ENCODE assay signal across 8 cellular contexts in the genomic region with DNA sequence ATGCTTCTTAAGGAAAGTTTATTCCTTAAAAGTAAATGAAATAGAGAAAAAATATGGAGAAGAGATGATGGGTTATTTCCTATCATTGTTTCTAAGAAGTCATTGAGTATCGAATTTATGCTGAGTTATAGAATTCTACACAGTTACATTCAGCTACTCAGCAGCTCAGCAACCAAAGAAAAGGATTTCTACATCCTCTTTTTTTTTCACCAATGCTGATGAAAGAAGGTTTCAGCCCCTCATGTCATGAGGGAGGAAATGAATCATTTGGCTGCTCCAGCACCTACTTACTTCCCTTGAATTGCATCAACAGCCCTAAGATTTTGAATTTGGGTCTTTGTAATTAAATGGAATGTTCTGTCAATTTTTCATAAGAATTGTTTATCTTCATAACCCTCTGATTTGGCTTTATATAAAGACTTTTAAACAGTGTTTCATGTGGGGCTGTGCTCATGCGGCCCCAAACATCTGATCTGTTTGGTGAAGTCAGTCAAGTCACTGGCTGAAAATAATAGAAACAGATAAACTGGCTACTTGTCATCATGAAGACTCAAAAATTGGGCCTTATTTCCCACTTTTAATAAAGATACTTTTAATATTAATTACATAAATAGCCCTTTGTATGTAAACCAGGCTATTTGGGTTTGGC. TPM values are rescaled to one million over a fixed set of nuclear protein-coding genes. Genes with fewer than 3 reads are reported as not detected.
DNase-seq lines count a peak whose midpoint lies in the region; ATAC-seq, FAIRE-seq and TF ChIP-seq lines count a peak whose summit lies in the region.

No MANE protein-coding gene starts in this region.

- H2AFZ ChIP-seq in H1 (ENCODE audit: low read length) (0 out of 2 replicates have a peak overlapping the region, but pooled peaks have one; percentile 20), H9 (ENCODE audit: low read length) (no peak overlapping the region)

- no peak overlapping the region for H2BK120ac ChIP-seq in H1 (replicated peaks; ENCODE audit: low read depth, low read length)
- H2BK120ac ChIP-seq in H9 (ENCODE audit: low read depth, low read length, poor library complexity, severe bottlenecking), result no peak overlapping the region

- TF ChIP-seq POLR2A in H1 (IDR thresholded peaks at IDR 0.05; ENCODE audit: control extremely low read depth in 1 of 2, low read depth in 2 of 2, low read length in 2 of 2), result no peak

- no peak overlapping the region for H3K18ac ChIP-seq in H1 (ENCODE audit: extremely low read depth, low read length)
- H3K18ac ChIP-seq in H9 (ENCODE audit: insufficient read length, low read depth, low read length), result no peak overlapping the region

- TF ChIP-seq CTCF in H1 (IDR thresholded peaks at IDR 0.05; ENCODE audit: control extremely low read depth in 1 of 3, insufficient read depth in 1 of 3, low read depth in 1 of 3, low read length in 3 of 3) (no peak), H9 (conservative IDR thresholded peaks at IDR 0.05) (no peak), endodermal cell (conservative IDR thresholded peaks at IDR 0.05) (no peak)

- H3K9me3 ChIP-seq in H1 (ENCODE audit: insufficient read depth in 2 of 2, low read depth in 1 of 2, low read length in 1 of 2), result no peaks in the 10 kb centered on the region
- no peaks in the 10 kb centered on the region for H3K9me3 ChIP-seq in H9 (ENCODE audit: control insufficient read depth, low read depth, low read length)
- no peaks in the 10 kb centered on the region for H3K9me3 ChIP-seq in endodermal cell (ENCODE audit: control insufficient read depth, low read length)

- peaks cover 0 to 5% of the 10 kb centered on the region in 2 donors for H3K27me3 Mint-ChIP-seq in stimulated activated naive B cell treated with anti-CD40 and anti-IgM and Interleukin-4, amounts not matched to agents 10 μg/mL and 1 μg/mL and 100 μg/mL, for 72 hours
- no peaks in the 10 kb centered on the region for H3K27me3 Mint-ChIP-seq in H9 (ENCODE audit: low read depth)
- no peaks in the 10 kb centered on the region for H3K27me3 Mint-ChIP-seq in endodermal cell (ENCODE audit: insufficient read depth)

- H2BK12ac ChIP-seq in H1 (ENCODE audit: low read depth, low read length) (no peak overlapping the region), H9 (ENCODE audit: insufficient read length, low read depth, low read length) (no peak overlapping the region)

- H3K36me3 Mint-ChIP-seq in stimulated activated naive B cell treated with anti-CD40 and anti-IgM and Interleukin-4, amounts not matched to agents 10 μg/mL and 1 μg/mL and 100 μg/mL, for 72 hours, result no peaks in the 10 kb centered on the region
- H3K36me3 Mint-ChIP-seq in H9 (ENCODE audit: insufficient read depth in 1 of 3, low read depth in 3 of 3) (no peaks in the 10 kb centered on the region), endodermal cell (ENCODE audit: low read depth) (no peaks in the 10 kb centered on the region)

- peaks cover 20 to 29% of the 10 kb centered on the region in 2 donors for H3K4me1 Mint-ChIP-seq in stimulated activated naive B cell treated with anti-CD40 and anti-IgM and Interleukin-4, amounts not matched to agents 10 μg/mL and 1 μg/mL and 100 μg/mL, for 72 hours
- peaks cover 3 to 7% of the 10 kb centered on the region in 2 experiments for H3K4me1 Mint-ChIP-seq in H9
- H3K4me1 Mint-ChIP-seq in endodermal cell, result peaks cover 25% of the 10 kb centered on the region

- H2BK5ac ChIP-seq in H1 (ENCODE audit: low read depth, low read length) (no peak overlapping the region), H9 (ENCODE audit: insufficient read length, low read length) (no peak overlapping the region)

- H3K27me3 ChIP-seq in H1 (replicated peaks in 1 of 4; ENCODE audit: control insufficient read depth in 3 of 4, extremely low read depth in 1 of 4, insufficient read depth in 3 of 4, low read length in 3 of 4) (no peaks in the 10 kb centered on the region), H9 (ENCODE audit: insufficient read depth, low read length) (no peaks in the 10 kb centered on the region), endodermal cell (ENCODE audit: control insufficient read depth, insufficient read depth, low read length, poor library complexity, severe bottlenecking) (no peaks in the 10 kb centered on the region)

- H3K36me3 ChIP-seq in H1 (ENCODE audit: control insufficient read depth in 2 of 4, insufficient read depth in 4 of 4, low read length in 3 of 4) (no peaks in the 10 kb centered on the region), endodermal cell (ENCODE audit: control insufficient read depth, insufficient read depth, low read length) (no peaks in the 10 kb centered on the region)

- no peak overlapping the region for H3K56ac ChIP-seq in H1 (replicated peaks; ENCODE audit: insufficient read length, low read depth, low read length)
- H3K56ac ChIP-seq in H9 (ENCODE audit: insufficient read length, low read depth, low read length), result no peak overlapping the region

- DNase-seq in GF-D8 (lab: John Stamatoyannopoulos, UW) (peak; percentile 7), LHCN-M2 (ENCODE audit: low read depth) (peak; percentile 58), H1 (ENCODE audit: low read depth in 1 of 2, low spot score in 2 of 2) (no peak), H9 (no peak), endodermal cell (no peak)
- no peak for DNase-seq in stimulated activated naive B cell treated with anti-CD40 and anti-IgM and Interleukin-4, amounts not matched to agents 10 μg/mL and 1 μg/mL and 100 μg/mL, for 72 hours
- DNase-seq in activated effector memory CD4-positive, alpha-beta T cell treated with Interleukin-2 at 50 U/mL for 16 hours, result no peak

- no peak for FAIRE-seq in H1 (lab: Jason Lieb, UNC)

- H3K27ac Mint-ChIP-seq in stimulated activated naive B cell treated with anti-CD40 and anti-IgM and Interleukin-4, amounts not matched to agents 10 μg/mL and 1 μg/mL and 100 μg/mL, for 72 hours, result peak overlapping the region; percentile 80
- H3K27ac Mint-ChIP-seq in H9 (no peak overlapping the region), endodermal cell (no peak overlapping the region)

- H3K79me1 ChIP-seq in H1 (ENCODE audit: low read depth, low read length) (no peaks in the 10 kb centered on the region), H9 (ENCODE audit: insufficient read depth, low read depth, low read length, poor library complexity, severe bottlenecking) (no peaks in the 10 kb centered on the region)

- H3K4ac ChIP-seq in H1 (replicated peaks; ENCODE audit: insufficient read length, low read depth, low read length) (no peak overlapping the region), H9 (ENCODE audit: low read depth, low read length) (no peak overlapping the region)

- H4K91ac ChIP-seq in H1 (replicated peaks; ENCODE audit: insufficient read length, low read length) (no peak overlapping the region), H9 (ENCODE audit: insufficient read length, low read depth, low read length) (no peak overlapping the region)

- POLR2A ChIA-PET in H1 (lab: Charles Lee; ENCODE audit: partially characterized antibody), result no interaction called here

- H2BK15ac ChIP-seq in H1 (ENCODE audit: low read length) (no peak overlapping the region), H9 (ENCODE audit: low read depth, low read length) (no peak overlapping the region)

- no peak overlapping the region for H3K23ac ChIP-seq in H1 (ENCODE audit: insufficient read length)
- no peak overlapping the region for H3K23ac ChIP-seq in H9 (ENCODE audit: insufficient read length, low read depth, low read length)

- no peak overlapping the region for H3T11ph ChIP-seq in H9 (ENCODE audit: low read length)

- no peaks in the 10 kb centered on the region for H3K9me3 Mint-ChIP-seq in stimulated activated naive B cell treated with anti-CD40 and anti-IgM and Interleukin-4, amounts not matched to agents 10 μg/mL and 1 μg/mL and 100 μg/mL, for 72 hours
- peaks cover 0 to 3% of the 10 kb centered on the region in 2 experiments; a peak in 2 of 5 replicates for H3K9me3 Mint-ChIP-seq in H9
- H3K9me3 Mint-ChIP-seq in endodermal cell, result no peaks in the 10 kb centered on the region

- H3K4me3 ChIP-seq in H1 (ENCODE audit: extremely low read depth in 1 of 4, insufficient read depth in 2 of 4, low read depth in 3 of 4, low read length in 4 of 4) (no peak overlapping the region), endodermal cell (ENCODE audit: low read length) (no peak overlapping the region)

- H2BK20ac ChIP-seq in H1 (ENCODE audit: low read length) (no peak overlapping the region), H9 (ENCODE audit: low read depth, low read length, poor library complexity, severe bottlenecking) (no peak overlapping the region)

- 88% methylated on average over 2 of the region's 2 CpGs; no CpG with 5 or more reads in 1 of the 2 experiments for WGBS in H1 (ENCODE audit: extremely low coverage in 1 of 2, insufficient coverage in 1 of 2, insufficient read length in 1 of 2, insufficient replicate concordance in 2 of 2, low coverage in 1 of 2, low lambda C conversion rate in 2 of 2, missing lambda C conversion rate in 1 of 2), 2 experiments
- no CpG with 5 or more reads among the region's 2 CpGs for WGBS in H9 (ENCODE audit: extremely low coverage, insufficient read length, low lambda C conversion rate)
- 100% methylated on average over 1 to 2 of the region's 2 CpGs for WGBS in endodermal cell (ENCODE audit: insufficient coverage in 1 of 2, insufficient read length in 1 of 2), 2 experiments

- TF ChIP-seq EP300 in H1 (IDR thresholded peaks at IDR 0.05; ENCODE audit: borderline replicate concordance in 1 of 2, low read depth in 2 of 2, low read length in 2 of 2), result no peak

- H3K79me2 ChIP-seq in H1 (ENCODE audit: control insufficient read depth in 1 of 2, insufficient read depth in 2 of 2, low read length in 2 of 2) (no peaks in the 10 kb centered on the region), H9 (ENCODE audit: insufficient read depth, low read length) (no peaks in the 10 kb centered on the region)

- H4K5ac ChIP-seq in H1 (ENCODE audit: insufficient read length, low read depth, low read length) (no peak overlapping the region), H9 (ENCODE audit: insufficient read length, low read depth, low read length) (no peak overlapping the region)

- no peaks in the 10 kb centered on the region for H3K23me2 ChIP-seq in H1 (ENCODE audit: low read depth, low read length)
- no peaks in the 10 kb centered on the region for H3K23me2 ChIP-seq in H9 (ENCODE audit: insufficient read length, low read depth, low read length, poor library complexity, severe bottlenecking)

- CTCF ChIA-PET in H1 (lab: Charles Lee; ENCODE audit: partially characterized antibody), result interaction anchor here (1.3 kb wide), 1 partner anchor 52 kb away, joined by 5 read pairs; no protein-coding TSS in a partner anchor

- H2AK5ac ChIP-seq in H1 (ENCODE audit: low read depth, low read length) (no peak overlapping the region), H9 (ENCODE audit: insufficient read length, low read length) (no peak overlapping the region)

- TF ChIP-seq RAD21 in H1 (IDR thresholded peaks at IDR 0.05 in 1 of 2, conservative IDR thresholded peaks at IDR 0.05 in 1 of 2; ENCODE audit: low read depth in 2 of 2, low read length in 2 of 2), result no peak

- H3K4me1 ChIP-seq in H1 (replicated peaks in 1 of 4; ENCODE audit: control insufficient read depth in 3 of 4, insufficient read depth in 4 of 4, low read length in 3 of 4) (peaks cover 0 to 2% (median under 1%) of the 10 kb centered on the region in 4 experiments; a peak in 1 of 7 replicates), H9 (ENCODE audit: insufficient read depth, low read length) (no peaks in the 10 kb centered on the region), endodermal cell (ENCODE audit: control insufficient read depth, insufficient read depth, low read length) (peaks cover 4% of the 10 kb centered on the region)

- no peak overlapping the region for H3K4me3 Mint-ChIP-seq in stimulated activated naive B cell treated with anti-CD40 and anti-IgM and Interleukin-4, amounts not matched to agents 10 μg/mL and 1 μg/mL and 100 μg/mL, for 72 hours
- H3K4me3 Mint-ChIP-seq in H9, result no peak overlapping the region
- H3K4me3 Mint-ChIP-seq in endodermal cell, result no peak overlapping the region

- H3K4me2 ChIP-seq in H1 (ENCODE audit: insufficient read depth in 1 of 2, low read depth in 2 of 2, low read length in 2 of 2), result no peak overlapping the region
- no peak overlapping the region for H3K4me2 ChIP-seq in H9 (ENCODE audit: insufficient read depth, insufficient read length, low read length)

- H3K27ac ChIP-seq in H1 (ENCODE audit: low read depth, low read length) (no peak overlapping the region), H9 (ENCODE audit: insufficient read length, low read depth, low read length) (no peak overlapping the region), endodermal cell (ENCODE audit: low read depth, low read length) (no peak overlapping the region)

- no peaks in the 10 kb centered on the region for H4K20me1 ChIP-seq in H1 (replicated peaks in 1 of 2; ENCODE audit: control insufficient read depth in 1 of 2, insufficient read depth in 2 of 2, low read length in 2 of 2)
- H4K20me1 ChIP-seq in H9 (ENCODE audit: control insufficient read depth, insufficient read depth, insufficient read length), result no peaks in the 10 kb centered on the region

- ATAC-seq in GM21619 (IDR thresholded peaks at IDR 0.05; ENCODE audit: unreplicated experiment), result peak; percentile 89
- ATAC-seq in stimulated activated naive B cell treated with anti-CD40 and anti-IgM and Interleukin-4, amounts not matched to agents 10 μg/mL and 1 μg/mL and 100 μg/mL, for 72 hours (replicated peaks), result peak; percentile 91 to 96

- H4K8ac ChIP-seq in H1 (ENCODE audit: extremely low read depth, insufficient read depth, low read length) (no peak overlapping the region), H9 (replicated peaks; ENCODE audit: insufficient read length, low read depth, low read length) (no peak overlapping the region)

- H3K9ac ChIP-seq in H1 (replicated peaks in 1 of 4; ENCODE audit: extremely low read depth in 1 of 4, low read depth in 3 of 4, low read length in 3 of 4), result no peak overlapping the region
- H3K9ac ChIP-seq in H9 (ENCODE audit: extremely low read depth, insufficient read length, low read length), result no peak overlapping the region
- no peak overlapping the region for H3K9ac ChIP-seq in endodermal cell (ENCODE audit: extremely low read depth, low read length, poor library complexity, severe bottlenecking)

- no peak overlapping the region for H3K14ac ChIP-seq in H1 (ENCODE audit: insufficient read length)
- H3K14ac ChIP-seq in H9 (ENCODE audit: insufficient read depth, low read length), result no peak overlapping the region

RNA-seq across cellular contexts. Expression of gene SNX2, which starts 18.5 kb away (rescaled TPM):
- 42.7 and 49.1 TPM in 2 replicates for total RNA-seq in LHCN-M2 (2014; rRNA removed)
- polyA plus RNA-seq in LHCN-M2 (2012), result 33.1 TPM
- total RNA-seq in H1 (2021; fragmentation: NEBNext Ultra II Directional; extraction: Animal tissue kit (Norgen Biotek cat#: 25700)), result 54.4 and 61.2 TPM in 2 replicates
- polyA plus RNA-seq in H1 (2011; rRNA removed), result 11.8 and 51.0 TPM in 2 replicates
- 33.9 TPM for polyA plus RNA-seq in H1 (2011; cell fraction: cytosol; rRNA removed)
- 18.4 TPM for polyA plus RNA-seq in H1 (2011; cell fraction: nucleus; rRNA removed)
- 48.8 to 87.2 TPM (median 51.4 TPM) in 4 replicates for polyA plus RNA-seq in H1 (2012, experiment 1 of 2)
- polyA plus RNA-seq in H1 (2012, experiment 2 of 2), result 3.8 TPM
- polyA plus RNA-seq in H1 (2013, experiment 1 of 2), result 41.1 TPM
- polyA plus RNA-seq in H1 (2013, experiment 2 of 2), result 44.2 TPM
- polyA minus RNA-seq in H1 (2011; rRNA and poly(A)+ RNA removed), result 39.7 and 51.7 TPM in 2 replicates
- polyA minus RNA-seq in H1 (2011; cell fraction: cytosol; rRNA and poly(A)+ RNA removed), result 50.5 TPM
- 51.2 TPM for polyA minus RNA-seq in H1 (2011; cell fraction: nucleus; rRNA and poly(A)+ RNA removed)
- total RNA-seq in H9 (2021), result 62.6 and 63.0 TPM in 2 replicates
- 10 to 100 TPM; 69.8 to 83.2 TPM for total RNA-seq in endodermal cell
- polyA plus RNA-seq in endodermal cell (2013, experiment 1 of 2), result 66.0 TPM
- 63.0 TPM for polyA plus RNA-seq in endodermal cell (2013, experiment 2 of 2)

Comparison
In these comparisons a context has a peak if more than half of its experiments do, and no peak if none do; other contexts are left out.
1. DNase-seq: peak in GF-D8 (single experiment) and LHCN-M2 (single experiment); none in H1 (0 of 2), stimulated activated naive B cell treated with anti-CD40 and anti-IgM and Interleukin-4, amounts not matched to agents 10 μg/mL and 1 μg/mL and 100 μg/mL, for 72 hours (single experiment), H9 (single experiment), activated effector memory CD4-positive, alpha-beta T cell treated with Interleukin-2 at 50 U/mL for 16 hours (single experiment) and endodermal cell (single experiment).